ENCODE assay signal across 1 cellular context in the genomic region with DNA sequence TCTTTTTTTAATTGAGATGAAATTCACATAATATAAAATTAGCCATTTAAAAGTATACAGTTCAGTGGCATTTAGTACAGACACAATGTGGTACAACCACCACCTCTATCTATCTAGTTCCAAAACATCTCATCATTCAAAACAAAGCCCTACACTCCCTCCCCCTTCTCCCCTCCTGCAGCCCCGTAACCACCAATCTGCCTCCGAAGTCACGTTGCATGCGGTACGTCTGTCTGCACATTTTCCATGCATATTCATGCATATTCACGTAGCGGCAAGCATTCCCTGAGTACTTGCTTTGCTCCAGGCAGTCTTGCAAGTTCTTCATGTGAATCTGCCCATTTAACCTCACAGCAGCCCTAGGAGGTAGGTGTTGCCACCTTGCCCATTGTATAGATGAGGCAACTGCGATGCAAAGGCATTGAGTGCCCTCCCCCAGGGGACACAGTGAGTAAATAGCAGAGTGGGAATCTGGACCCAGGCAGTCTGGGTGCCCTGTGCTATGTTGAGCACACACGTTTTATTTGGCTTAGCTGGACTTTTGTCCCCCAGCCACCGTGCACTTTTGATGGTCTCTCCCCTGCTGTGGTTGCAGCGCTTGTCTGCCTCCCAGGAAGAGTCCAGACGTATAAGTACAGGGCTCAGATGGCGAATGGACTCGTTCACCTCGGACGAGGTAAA.
TF ChIP-seq lines count a peak whose summit lies in the region.

No MANE protein-coding gene starts in this region.

TF ChIP-seq in HepG2, 621 proteins besides CTCF, POLR2A, EP300 and RAD21 (continued from another document and continues in another):
- TF ChIP-seq, protein P1, sequence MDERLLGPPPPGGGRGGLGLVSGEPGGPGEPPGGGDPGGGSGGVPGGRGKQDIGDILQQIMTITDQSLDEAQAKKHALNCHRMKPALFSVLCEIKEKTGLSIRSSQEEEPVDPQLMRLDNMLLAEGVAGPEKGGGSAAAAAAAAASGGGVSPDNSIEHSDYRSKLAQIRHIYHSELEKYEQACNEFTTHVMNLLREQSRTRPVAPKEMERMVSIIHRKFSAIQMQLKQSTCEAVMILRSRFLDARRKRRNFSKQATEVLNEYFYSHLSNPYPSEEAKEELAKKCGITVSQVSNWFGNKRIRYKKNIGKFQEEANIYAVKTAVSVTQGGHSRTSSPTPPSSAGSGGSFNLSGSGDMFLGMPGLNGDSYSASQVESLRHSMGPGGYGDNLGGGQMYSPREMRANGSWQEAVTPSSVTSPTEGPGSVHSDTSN (CRISPR knock-in tag; IDR thresholded peaks at IDR 0.05) = no peak
- TF ChIP-seq ZBTB8A (CRISPR knock-in tag; IDR thresholded peaks at IDR 0.05; ENCODE audit: borderline replicate concordance, low read depth) (no peak), ZNF792 (CRISPR knock-in tag; IDR thresholded peaks at IDR 0.05) (peak; percentile 73), ZFX (CRISPR knock-in tag; IDR thresholded peaks at IDR 0.05; ENCODE audit: low read depth) (peak; percentile 41; the same call in 1 of the 2 replicates), ZNF260 (CRISPR knock-in tag; IDR thresholded peaks at IDR 0.05; ENCODE audit: borderline replicate concordance, low read depth) (no peak), STAG1 (CRISPR knock-in tag; IDR thresholded peaks at IDR 0.05) (peak; percentile 25), ZNF496 (CRISPR knock-in tag; IDR thresholded peaks at IDR 0.05; ENCODE audit: insufficient replicate concordance) (no peak), MXD4 (CRISPR knock-in tag; IDR thresholded peaks at IDR 0.05) (no peak), ZNF501 (CRISPR knock-in tag; IDR thresholded peaks at IDR 0.05) (no peak), ZMYM2 (CRISPR knock-in tag; IDR thresholded peaks at IDR 0.05) (peak; percentile 96), TBL1XR1 (IDR thresholded peaks at IDR 0.05; ENCODE audit: borderline replicate concordance, low read length, partially characterized antibody) (peak; percentile 77), HDAC1 (CRISPR knock-in tag; IDR thresholded peaks at IDR 0.05) (peak; percentile 92), ELF3 (CRISPR knock-in tag; IDR thresholded peaks at IDR 0.05) (0 out of 2 replicates have a peak, but pooled peaks have one; percentile 21), SETDB1 (CRISPR knock-in tag; IDR thresholded peaks at IDR 0.05; ENCODE audit: borderline replicate concordance) (no peak), GTF2F1 (IDR thresholded peaks at IDR 0.05; ENCODE audit: low read length) (no peak), ZNF773 (CRISPR knock-in tag; IDR thresholded peaks at IDR 0.05; ENCODE audit: borderline replicate concordance) (no peak), ZBTB21 (CRISPR knock-in tag; IDR thresholded peaks at IDR 0.05) (no peak), ZNF839 (CRISPR knock-in tag; IDR thresholded peaks at IDR 0.05; ENCODE audit: borderline replicate concordance) (no peak), GATAD1 (CRISPR knock-in tag; IDR thresholded peaks at IDR 0.05) (0 out of 2 replicates have a peak, but pooled peaks have one; percentile 54), ZMAT3 (CRISPR knock-in tag; conservative IDR thresholded peaks at IDR 0.05) (no peak), FOXO1 (CRISPR knock-in tag; IDR thresholded peaks at IDR 0.05) (peak; percentile 86), PLRG1 (conservative IDR thresholded peaks at IDR 0.05) (no peak), ZNF101 (CRISPR knock-in tag; IDR thresholded peaks at IDR 0.05; ENCODE audit: borderline replicate concordance, low read depth) (0 out of 2 replicates have a peak, but pooled peaks have one; percentile 52), U2AF1 (optimal IDR thresholded peaks at IDR 0.05; ENCODE audit: low read depth, low read length) (no peak), ZNF891 (CRISPR knock-in tag; IDR thresholded peaks at IDR 0.05) (no peak), ZNF749 (CRISPR knock-in tag; IDR thresholded peaks at IDR 0.05; ENCODE audit: borderline replicate concordance) (no peak), ZNF484 (CRISPR knock-in tag; IDR thresholded peaks at IDR 0.05; ENCODE audit: borderline replicate concordance, low read depth) (no peak), ZBTB7B (CRISPR knock-in tag; IDR thresholded peaks at IDR 0.05) (peak; percentile 98), ZSCAN31 (CRISPR knock-in tag; IDR thresholded peaks at IDR 0.05; ENCODE audit: low read depth) (peak; percentile 85; the same call in 1 of the 2 replicates), ZFP37 (CRISPR knock-in tag; IDR thresholded peaks at IDR 0.05; ENCODE audit: borderline replicate concordance) (no peak), ZKSCAN1 (IDR thresholded peaks at IDR 0.05; ENCODE audit: low read length) (no peak), ZNF225 (CRISPR knock-in tag; IDR thresholded peaks at IDR 0.05) (no peak), SIN3A (IDR thresholded peaks at IDR 0.05; ENCODE audit: borderline replicate concordance, low read depth, low read length) (no peak), NR2C2 (CRISPR knock-in tag; IDR thresholded peaks at IDR 0.05; ENCODE audit: borderline replicate concordance) (peak; percentile 52; the same call in 1 of the 2 replicates), PITX1 (CRISPR knock-in tag; IDR thresholded peaks at IDR 0.05) (peak; percentile 74; the same call in 1 of the 2 replicates), EHMT2 (IDR thresholded peaks at IDR 0.05; ENCODE audit: borderline replicate concordance, low read depth, low read length) (peak; percentile 51; the same call in 1 of the 2 replicates), ZNF326 (CRISPR knock-in tag; IDR thresholded peaks at IDR 0.05; ENCODE audit: borderline replicate concordance) (no peak), CBX5 (CRISPR knock-in tag; IDR thresholded peaks at IDR 0.05; ENCODE audit: borderline replicate concordance) (peak; percentile 85; the same call in 1 of the 2 replicates), SMAD9 (CRISPR knock-in tag; IDR thresholded peaks at IDR 0.05) (no peak), MYNN (CRISPR knock-in tag; IDR thresholded peaks at IDR 0.05; ENCODE audit: low read depth) (no peak)
- TF ChIP-seq, protein P2, sequence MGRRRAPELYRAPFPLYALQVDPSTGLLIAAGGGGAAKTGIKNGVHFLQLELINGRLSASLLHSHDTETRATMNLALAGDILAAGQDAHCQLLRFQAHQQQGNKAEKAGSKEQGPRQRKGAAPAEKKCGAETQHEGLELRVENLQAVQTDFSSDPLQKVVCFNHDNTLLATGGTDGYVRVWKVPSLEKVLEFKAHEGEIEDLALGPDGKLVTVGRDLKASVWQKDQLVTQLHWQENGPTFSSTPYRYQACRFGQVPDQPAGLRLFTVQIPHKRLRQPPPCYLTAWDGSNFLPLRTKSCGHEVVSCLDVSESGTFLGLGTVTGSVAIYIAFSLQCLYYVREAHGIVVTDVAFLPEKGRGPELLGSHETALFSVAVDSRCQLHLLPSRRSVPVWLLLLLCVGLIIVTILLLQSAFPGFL (CRISPR knock-in tag; IDR thresholded peaks at IDR 0.05) = no peak
- TF ChIP-seq, protein P3, sequence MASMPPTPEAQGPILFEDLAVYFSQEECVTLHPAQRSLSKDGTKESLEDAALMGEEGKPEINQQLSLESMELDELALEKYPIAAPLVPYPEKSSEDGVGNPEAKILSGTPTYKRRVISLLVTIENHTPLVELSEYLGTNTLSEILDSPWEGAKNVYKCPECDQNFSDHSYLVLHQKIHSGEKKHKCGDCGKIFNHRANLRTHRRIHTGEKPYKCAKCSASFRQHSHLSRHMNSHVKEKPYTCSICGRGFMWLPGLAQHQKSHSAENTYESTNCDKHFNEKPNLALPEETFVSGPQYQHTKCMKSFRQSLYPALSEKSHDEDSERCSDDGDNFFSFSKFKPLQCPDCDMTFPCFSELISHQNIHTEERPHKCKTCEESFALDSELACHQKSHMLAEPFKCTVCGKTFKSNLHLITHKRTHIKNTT (CRISPR knock-in tag; IDR thresholded peaks at IDR 0.05) = no peak
- TF ChIP-seq, protein P4, sequence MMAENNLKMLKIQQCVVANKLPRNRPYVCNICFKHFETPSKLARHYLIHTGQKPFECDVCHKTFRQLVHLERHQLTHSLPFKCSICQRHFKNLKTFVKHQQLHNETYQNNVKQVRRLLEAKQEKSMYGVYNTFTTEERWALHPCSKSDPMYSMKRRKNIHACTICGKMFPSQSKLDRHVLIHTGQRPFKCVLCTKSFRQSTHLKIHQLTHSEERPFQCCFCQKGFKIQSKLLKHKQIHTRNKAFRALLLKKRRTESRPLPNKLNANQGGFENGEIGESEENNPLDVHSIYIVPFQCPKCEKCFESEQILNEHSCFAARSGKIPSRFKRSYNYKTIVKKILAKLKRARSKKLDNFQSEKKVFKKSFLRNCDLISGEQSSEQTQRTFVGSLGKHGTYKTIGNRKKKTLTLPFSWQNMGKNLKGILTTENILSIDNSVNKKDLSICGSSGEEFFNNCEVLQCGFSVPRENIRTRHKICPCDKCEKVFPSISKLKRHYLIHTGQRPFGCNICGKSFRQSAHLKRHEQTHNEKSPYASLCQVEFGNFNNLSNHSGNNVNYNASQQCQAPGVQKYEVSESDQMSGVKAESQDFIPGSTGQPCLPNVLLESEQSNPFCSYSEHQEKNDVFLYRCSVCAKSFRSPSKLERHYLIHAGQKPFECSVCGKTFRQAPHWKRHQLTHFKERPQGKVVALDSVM (CRISPR knock-in tag; IDR thresholded peaks at IDR 0.05) = no peak
- TF ChIP-seq, protein P5, sequence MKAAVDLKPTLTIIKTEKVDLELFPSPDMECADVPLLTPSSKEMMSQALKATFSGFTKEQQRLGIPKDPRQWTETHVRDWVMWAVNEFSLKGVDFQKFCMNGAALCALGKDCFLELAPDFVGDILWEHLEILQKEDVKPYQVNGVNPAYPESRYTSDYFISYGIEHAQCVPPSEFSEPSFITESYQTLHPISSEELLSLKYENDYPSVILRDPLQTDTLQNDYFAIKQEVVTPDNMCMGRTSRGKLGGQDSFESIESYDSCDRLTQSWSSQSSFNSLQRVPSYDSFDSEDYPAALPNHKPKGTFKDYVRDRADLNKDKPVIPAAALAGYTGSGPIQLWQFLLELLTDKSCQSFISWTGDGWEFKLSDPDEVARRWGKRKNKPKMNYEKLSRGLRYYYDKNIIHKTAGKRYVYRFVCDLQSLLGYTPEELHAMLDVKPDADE (CRISPR knock-in tag; IDR thresholded peaks at IDR 0.05) = no peak
- TF ChIP-seq, protein P6, sequence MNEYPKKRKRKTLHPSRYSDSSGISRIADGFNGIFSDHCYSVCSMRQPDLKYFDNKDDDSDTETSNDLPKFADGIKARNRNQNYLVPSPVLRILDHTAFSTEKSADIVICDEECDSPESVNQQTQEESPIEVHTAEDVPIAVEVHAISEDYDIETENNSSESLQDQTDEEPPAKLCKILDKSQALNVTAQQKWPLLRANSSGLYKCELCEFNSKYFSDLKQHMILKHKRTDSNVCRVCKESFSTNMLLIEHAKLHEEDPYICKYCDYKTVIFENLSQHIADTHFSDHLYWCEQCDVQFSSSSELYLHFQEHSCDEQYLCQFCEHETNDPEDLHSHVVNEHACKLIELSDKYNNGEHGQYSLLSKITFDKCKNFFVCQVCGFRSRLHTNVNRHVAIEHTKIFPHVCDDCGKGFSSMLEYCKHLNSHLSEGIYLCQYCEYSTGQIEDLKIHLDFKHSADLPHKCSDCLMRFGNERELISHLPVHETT (CRISPR knock-in tag; conservative IDR thresholded peaks at IDR 0.05) = 0 out of 2 replicates have a peak, but pooled peaks have one; percentile 38
- TF ChIP-seq, protein P7, sequence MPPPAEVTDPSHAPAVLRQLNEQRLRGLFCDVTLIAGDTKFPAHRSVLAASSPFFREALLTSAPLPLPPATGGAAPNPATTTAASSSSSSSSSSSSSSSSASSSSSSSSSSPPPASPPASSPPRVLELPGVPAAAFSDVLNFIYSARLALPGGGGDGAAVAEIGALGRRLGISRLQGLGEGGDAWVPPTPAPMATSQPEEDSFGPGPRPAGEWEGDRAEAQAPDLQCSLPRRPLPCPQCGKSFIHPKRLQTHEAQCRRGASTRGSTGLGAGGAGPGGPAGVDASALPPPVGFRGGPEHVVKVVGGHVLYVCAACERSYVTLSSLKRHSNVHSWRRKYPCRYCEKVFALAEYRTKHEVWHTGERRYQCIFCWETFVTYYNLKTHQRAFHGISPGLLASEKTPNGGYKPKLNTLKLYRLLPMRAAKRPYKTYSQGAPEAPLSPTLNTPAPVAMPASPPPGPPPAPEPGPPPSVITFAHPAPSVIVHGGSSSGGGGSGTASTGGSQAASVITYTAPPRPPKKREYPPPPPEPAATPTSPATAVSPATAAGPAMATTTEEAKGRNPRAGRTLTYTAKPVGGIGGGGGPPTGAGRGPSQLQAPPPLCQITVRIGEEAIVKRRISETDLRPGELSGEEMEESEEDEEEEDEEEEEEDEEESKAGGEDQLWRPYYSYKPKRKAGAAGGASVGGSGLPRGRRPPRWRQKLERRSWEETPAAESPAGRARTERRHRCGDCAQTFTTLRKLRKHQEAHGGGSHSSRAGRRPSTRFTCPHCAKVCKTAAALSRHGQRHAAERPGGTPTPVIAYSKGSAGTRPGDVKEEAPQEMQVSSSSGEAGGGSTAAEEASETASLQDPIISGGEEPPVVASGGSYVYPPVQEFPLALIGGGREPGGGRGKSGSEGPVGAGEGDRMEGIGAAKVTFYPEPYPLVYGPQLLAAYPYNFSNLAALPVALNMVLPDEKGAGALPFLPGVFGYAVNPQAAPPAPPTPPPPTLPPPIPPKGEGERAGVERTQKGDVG (CRISPR knock-in tag; IDR thresholded peaks at IDR 0.05; ENCODE audit: borderline replicate concordance) = peak; percentile 88; the same call in 1 of the 2 replicates
- TF ChIP-seq, protein P8, sequence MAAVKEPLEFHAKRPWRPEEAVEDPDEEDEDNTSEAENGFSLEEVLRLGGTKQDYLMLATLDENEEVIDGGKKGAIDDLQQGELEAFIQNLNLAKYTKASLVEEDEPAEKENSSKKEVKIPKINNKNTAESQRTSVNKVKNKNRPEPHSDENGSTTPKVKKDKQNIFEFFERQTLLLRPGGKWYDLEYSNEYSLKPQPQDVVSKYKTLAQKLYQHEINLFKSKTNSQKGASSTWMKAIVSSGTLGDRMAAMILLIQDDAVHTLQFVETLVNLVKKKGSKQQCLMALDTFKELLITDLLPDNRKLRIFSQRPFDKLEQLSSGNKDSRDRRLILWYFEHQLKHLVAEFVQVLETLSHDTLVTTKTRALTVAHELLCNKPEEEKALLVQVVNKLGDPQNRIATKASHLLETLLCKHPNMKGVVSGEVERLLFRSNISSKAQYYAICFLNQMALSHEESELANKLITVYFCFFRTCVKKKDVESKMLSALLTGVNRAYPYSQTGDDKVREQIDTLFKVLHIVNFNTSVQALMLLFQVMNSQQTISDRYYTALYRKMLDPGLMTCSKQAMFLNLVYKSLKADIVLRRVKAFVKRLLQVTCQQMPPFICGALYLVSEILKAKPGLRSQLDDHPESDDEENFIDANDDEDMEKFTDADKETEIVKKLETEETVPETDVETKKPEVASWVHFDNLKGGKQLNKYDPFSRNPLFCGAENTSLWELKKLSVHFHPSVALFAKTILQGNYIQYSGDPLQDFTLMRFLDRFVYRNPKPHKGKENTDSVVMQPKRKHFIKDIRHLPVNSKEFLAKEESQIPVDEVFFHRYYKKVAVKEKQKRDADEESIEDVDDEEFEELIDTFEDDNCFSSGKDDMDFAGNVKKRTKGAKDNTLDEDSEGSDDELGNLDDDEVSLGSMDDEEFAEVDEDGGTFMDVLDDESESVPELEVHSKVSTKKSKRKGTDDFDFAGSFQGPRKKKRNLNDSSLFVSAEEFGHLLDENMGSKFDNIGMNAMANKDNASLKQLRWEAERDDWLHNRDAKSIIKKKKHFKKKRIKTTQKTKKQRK (IDR thresholded peaks at IDR 0.05; ENCODE audit: low read length) = no peak
- TF ChIP-seq, protein P9, sequence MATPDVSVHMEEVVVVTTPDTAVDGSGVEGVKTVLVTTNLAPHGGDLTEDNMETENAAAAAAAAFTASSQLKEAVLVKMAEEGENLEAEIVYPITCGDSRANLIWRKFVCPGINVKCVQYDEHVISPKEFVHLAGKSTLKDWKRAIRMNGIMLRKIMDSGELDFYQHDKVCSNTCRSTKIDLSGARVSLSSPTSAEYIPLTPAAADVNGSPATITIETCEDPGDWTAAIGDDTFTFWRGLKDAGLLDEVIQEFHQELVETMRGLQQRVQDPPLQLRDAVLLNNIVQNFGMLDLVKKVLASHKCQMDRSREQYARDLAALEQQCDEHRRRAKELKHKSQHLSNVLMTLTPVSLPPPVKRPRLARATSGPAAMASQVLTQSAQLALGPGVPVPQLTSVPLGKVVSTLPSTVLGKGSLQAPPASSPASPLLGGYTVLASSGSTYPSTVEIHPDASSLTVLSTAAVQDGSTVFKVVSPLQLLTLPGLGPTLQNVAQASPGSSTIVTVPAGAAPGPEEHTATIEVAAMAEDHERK (CRISPR knock-in tag; IDR thresholded peaks at IDR 0.05; ENCODE audit: low read depth) = no peak
